16 cellular contexts compared by ENCODE assay signal in the genomic region with DNA sequence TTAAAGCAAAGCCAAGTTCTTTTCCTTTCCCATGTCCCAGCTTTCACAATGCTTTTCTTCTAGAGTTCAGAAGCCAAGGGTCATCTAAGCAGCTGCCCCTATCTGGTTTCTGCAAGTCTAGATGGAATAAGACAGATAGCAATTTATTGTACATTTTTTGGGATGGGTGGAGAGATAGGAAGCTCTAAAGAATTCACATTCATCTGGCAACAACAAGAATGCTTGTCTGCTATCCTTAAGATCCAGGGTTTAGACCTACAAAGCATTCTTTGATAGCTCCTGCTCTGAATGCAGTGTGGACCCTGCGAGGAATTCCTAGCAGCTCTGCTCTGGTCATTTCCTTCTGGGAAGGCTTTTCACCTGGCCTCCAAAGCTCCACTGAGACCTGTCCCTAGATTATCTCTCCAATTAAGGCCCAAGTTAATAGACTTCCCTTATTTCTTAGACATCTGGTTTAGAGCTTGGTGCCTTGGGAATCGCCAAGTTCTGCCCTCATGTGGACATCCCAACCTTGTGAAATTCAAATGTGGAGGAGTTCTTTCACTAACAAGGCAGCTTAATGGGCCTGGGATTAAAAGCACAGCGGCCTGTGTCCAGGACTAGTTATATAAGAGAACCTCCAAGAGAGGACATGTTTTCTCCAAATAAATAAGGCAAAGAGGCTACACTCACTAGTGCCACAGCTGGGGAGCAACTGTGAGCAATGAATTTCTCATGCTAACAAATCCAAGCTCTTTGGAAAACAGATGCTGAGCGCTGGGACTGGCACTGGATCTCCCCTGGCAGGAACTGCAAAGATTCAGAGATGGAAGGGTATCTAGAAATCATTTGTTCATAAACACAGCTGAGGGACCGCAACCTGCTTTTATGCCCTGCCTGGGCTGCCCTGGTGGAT.
DNase-seq lines count a peak whose midpoint lies in the region; ATAC-seq and TF ChIP-seq lines count a peak whose summit lies in the region.
"Had no signal": no experiment of that assay in that cellular context is flagged by ENCODE, and none has a peak within 500 bp of the region (broad histone marks: within the 10 kb centered on the region; RNA-seq: fewer than 3 reads in every experiment).

No MANE protein-coding gene starts in this region.

- no peaks in the 10 kb centered on the region for H3K27me3 ChIP-seq in adipocyte (replicated peaks; ENCODE audit: control insufficient read depth, insufficient read depth, low read length)
- H3K27me3 ChIP-seq in body of pancreas: no peaks in the 10 kb centered on the region
- H3K27me3 ChIP-seq in WERI-Rb-1 (ENCODE audit: insufficient read depth, low read depth, severe bottlenecking): peaks cover 46% of the 10 kb centered on the region
- H3K27me3 ChIP-seq: pancreas, testis had no signal

- no peak for TF ChIP-seq POLR2A in body of pancreas (IDR thresholded peaks at IDR 0.05)

- ATAC-seq in body of pancreas (no peak), GM21825 (IDR thresholded peaks at IDR 0.05; ENCODE audit: unreplicated experiment) (no peak)
- ATAC-seq: pancreas, T-helper 17 cell had no signal

- H3K4me3 ChIP-seq in adipocyte (ENCODE audit: low read length) (no peak overlapping the region), retinal pigment epithelial cell (ENCODE audit: low read length) (no peak overlapping the region), body of pancreas (no peak overlapping the region), WERI-Rb-1 (ENCODE audit: low read depth, low read length) (no peak overlapping the region)
- H3K4me3 ChIP-seq: pancreas, testis had no signal

- peak overlapping the region; percentile 38 for H3K9ac ChIP-seq in adipocyte (ENCODE audit: low read length)

- TF ChIP-seq CTCF in retinal pigment epithelial cell (conservative IDR thresholded peaks at IDR 0.05; ENCODE audit: low read depth, low read length): peak; percentile 7
- TF ChIP-seq CTCF in body of pancreas (IDR thresholded peaks at IDR 0.05): no peak
- no peak for TF ChIP-seq CTCF in WERI-Rb-1 (IDR thresholded peaks at IDR 0.05; ENCODE audit: low read depth, low read length)

- H3K27ac ChIP-seq in body of pancreas (no peak overlapping the region), WERI-Rb-1 (no peak overlapping the region)
- H3K27ac ChIP-seq: pancreas, testis had no signal

- H3K9me3 ChIP-seq in adipocyte (ENCODE audit: control insufficient read depth, low read length) (no peaks in the 10 kb centered on the region), body of pancreas (no peaks in the 10 kb centered on the region), WERI-Rb-1 (ENCODE audit: severe bottlenecking) (no peaks in the 10 kb centered on the region)
- H3K9me3 ChIP-seq: pancreas, testis had no signal

- WGBS in body of pancreas, 2 donors: 74 to 79% methylated on average over 5 of the region's 5 CpGs

- no peaks in the 10 kb centered on the region for H3K36me3 ChIP-seq in adipocyte (ENCODE audit: control insufficient read depth, insufficient read depth, low read length, severe bottlenecking)
- H3K36me3 ChIP-seq in body of pancreas (replicated peaks in 1 of 2; ENCODE audit: insufficient read depth in 1 of 2, low read depth in 2 of 2): no peaks in the 10 kb centered on the region
- no peaks in the 10 kb centered on the region for H3K36me3 ChIP-seq in WERI-Rb-1
- H3K36me3 ChIP-seq: pancreas had no signal

- H3K4me1 ChIP-seq in adipocyte (ENCODE audit: control insufficient read depth, insufficient read depth, low read length): peaks cover 38% of the 10 kb centered on the region
- no peaks in the 10 kb centered on the region for H3K4me1 ChIP-seq in body of pancreas
- H3K4me1 ChIP-seq: pancreas had no signal

- intact Hi-C loops in body of pancreas (cut with DNase I): no loop called here

- DNase-seq in ELF-1 (ENCODE audit: low read depth, low spot score): peak; percentile 43
- DNase-seq in adipocyte (ENCODE audit: low read depth): peak; percentile 46
- peak; percentile 11 for DNase-seq in foreskin melanocyte
- no peak for DNase-seq in retinal pigment epithelial cell (ENCODE audit: low read depth)
- DNase-seq in body of pancreas: no peak
- no peak for DNase-seq in WERI-Rb-1
- DNase-seq in NCI-H1092 (lab: John Stamatoyannopoulos, UW): no peak
- DNase-seq: activated naive CD8-positive, alpha-beta T cell treated with anti-CD3 and anti-CD28 coated beads, Interleukin-2, amount 10 ng/mL, durations not matched to agents 7 days and 5 days; activated T-cell treated with anti-CD3 and anti-CD28 coated beads for 4 hours; mammary epithelial cell; NCI-H82; pancreas; stimulated activated CD4-positive, alpha-beta T cell treated with anti-CD3 and anti-CD28 coated beads, Interleukin-12 subunit alpha, Interleukin-12 subunit beta, amount 100 ng/mL, for 4 hours; T-helper 17 cell; testis had no signal

Comparison
In these comparisons a context has a peak if more than half of its experiments do, and no peak if none do; other contexts are left out.
1. DNase-seq: peak in ELF-1 (single experiment), adipocyte (single experiment) and foreskin melanocyte (single experiment); none in retinal pigment epithelial cell (single experiment), body of pancreas (0 of 4), WERI-Rb-1 (single experiment) and NCI-H1092 (single experiment).